ENCODE assay signal across 1 cellular context in genomic region chr1:23169727-23170335, GRCh38.
TF ChIP-seq lines count a peak whose summit lies in the region.

No MANE protein-coding gene starts in this region.

TF ChIP-seq in SK-N-SH, 30 proteins besides CTCF, POLR2A, EP300 and RAD21 (continued from another document):
- TF ChIP-seq REST (IDR thresholded peaks at IDR 0.05; ENCODE audit: low read depth, low read length) (no peak), FOXM1 (IDR thresholded peaks at IDR 0.05; ENCODE audit: low read depth) (no peak), IRF3 (IDR thresholded peaks at IDR 0.05; ENCODE audit: low read depth, low read length) (no peak)
